In genomic region chr4:147488551-147488950, GRCh38 we compare ENCODE assay signal across 25 cellular contexts. TPM values are rescaled to one million over a fixed set of nuclear protein-coding genes. Genes with fewer than 3 reads are reported as not detected.
"Had no signal": no experiment of that assay in that cellular context is flagged by ENCODE, and none has a peak within 500 bp of the region (broad histone marks: within the 10 kb centered on the region; RNA-seq: fewer than 3 reads in every experiment).

No MANE protein-coding gene starts in this region.

- H3K4me3 ChIP-seq: esophagus muscularis mucosa, gastroesophageal sphincter, left lung, pancreas, psoas muscle, sigmoid colon, smooth muscle cell, stomach, tibial artery had no signal

- H3K4me1 ChIP-seq: gastroesophageal sphincter, pancreas, psoas muscle, sigmoid colon had no signal

- H3K36me3 Mint-ChIP-seq: activated naive CD8-positive, alpha-beta T cell; stimulated activated naive B cell treated with anti-CD40 and anti-IgM and Interleukin-4, amounts not matched to agents 10 μg/mL and 1 μg/mL and 100 μg/mL, for 72 hours had no signal

- H3K27ac ChIP-seq: esophagus muscularis mucosa, gastroesophageal sphincter, left lung, neutrophil, pancreas, psoas muscle, sigmoid colon, stomach, VCaP had no signal

- H3K4me1 Mint-ChIP-seq: stimulated activated naive B cell treated with anti-CD40 and anti-IgM and Interleukin-4, amounts not matched to agents 10 μg/mL and 1 μg/mL and 100 μg/mL, for 72 hours had no signal

- H3K36me3 ChIP-seq: esophagus muscularis mucosa, gastroesophageal sphincter, left lung, neutrophil, pancreas, sigmoid colon, stomach, tibial artery had no signal

- H3K27ac Mint-ChIP-seq: activated naive CD8-positive, alpha-beta T cell; nephron progenitor cell; stimulated activated naive B cell treated with anti-CD40 and anti-IgM and Interleukin-4, amounts not matched to agents 10 μg/mL and 1 μg/mL and 100 μg/mL, for 72 hours had no signal

- H3K9me3 ChIP-seq: esophagus muscularis mucosa, gastroesophageal sphincter, left lung, neutrophil, pancreas, psoas muscle, sigmoid colon, stomach, tibial artery had no signal

- DNase-seq: activated CD4-positive, alpha-beta T cell treated with anti-CD3 and anti-CD28 coated beads for 4 hours; activated CD4-positive, alpha-beta T cell treated with anti-CD3 and anti-CD28 coated beads, Interleukin-2, amount 50 U/mL, for 4 hours; activated effector memory CD4-positive, alpha-beta T cell treated with Interleukin-2 at 50 U/mL for 16 hours; activated naive CD4-positive, alpha-beta T cell treated with Interleukin-2 at 50 U/mL for 16 hours; activated T-cell treated with anti-CD3 and anti-CD28 coated beads for 4 hours; anterior cingulate cortex; caudate nucleus; dermis blood vessel endothelial cell; effector CD4-positive, alpha-beta T cell; left lung; nephron progenitor cell; pancreas; psoas muscle; sigmoid colon; stimulated activated CD4-positive, alpha-beta T cell treated with anti-CD3 and anti-CD28 coated beads, Interleukin-1b, Interleukin-23, amount 100 ng/mL, for 48 hours; stimulated activated naive B cell treated with anti-CD40 and anti-IgM and Interleukin-4, amounts not matched to agents 10 μg/mL and 1 μg/mL and 100 μg/mL, for 72 hours; stomach; tibial artery had no signal

- H3K27me3 Mint-ChIP-seq: stimulated activated naive B cell treated with anti-CD40 and anti-IgM and Interleukin-4, amounts not matched to agents 10 μg/mL and 1 μg/mL and 100 μg/mL, for 72 hours had no signal

- H3K9me3 Mint-ChIP-seq: nephron progenitor cell had no signal

- H3K27me3 ChIP-seq: left lung, pancreas, sigmoid colon, stomach, tibial artery had no signal

- ATAC-seq: gastroesophageal sphincter; left lung; pancreas; psoas muscle; stimulated activated naive B cell treated with anti-CD40 and anti-IgM and Interleukin-4, amounts not matched to agents 10 μg/mL and 1 μg/mL and 100 μg/mL, for 72 hours had no signal

- H3K4me3 Mint-ChIP-seq: activated naive CD8-positive, alpha-beta T cell; nephron progenitor cell; stimulated activated naive B cell treated with anti-CD40 and anti-IgM and Interleukin-4, amounts not matched to agents 10 μg/mL and 1 μg/mL and 100 μg/mL, for 72 hours had no signal

RNA-seq across cellular contexts. Expression of gene EDNRA, which starts 7.7 kb away (rescaled TPM):
- total RNA-seq: dermis blood vessel endothelial cell; T-helper 1 cell treated with Interleukin-12 subunit alpha and Interleukin-12 subunit beta and Interleukin-4 antibody, amounts not matched to agents 30 ng/mL and 1 ng/mL, for 36 hours had no signal
